Comparison of ENCODE assay signal across 1 cellular context in genomic region chr6:132868057-132868456, GRCh38.
TF ChIP-seq lines count a peak whose summit lies in the region.

No MANE protein-coding gene starts in this region.

TF ChIP-seq in GM23338, 12 proteins besides CTCF, POLR2A, EP300 and RAD21 (continued from another document):
- TF ChIP-seq ZNF462 (CRISPR knock-in tag; IDR thresholded peaks at IDR 0.05), result no peak
- no peak for TF ChIP-seq REST (IDR thresholded peaks at IDR 0.05; ENCODE audit: unreplicated experiment)
- no peak for TF ChIP-seq JUNB (IDR thresholded peaks at IDR 0.05; ENCODE audit: unreplicated experiment)
